In the genomic region with DNA sequence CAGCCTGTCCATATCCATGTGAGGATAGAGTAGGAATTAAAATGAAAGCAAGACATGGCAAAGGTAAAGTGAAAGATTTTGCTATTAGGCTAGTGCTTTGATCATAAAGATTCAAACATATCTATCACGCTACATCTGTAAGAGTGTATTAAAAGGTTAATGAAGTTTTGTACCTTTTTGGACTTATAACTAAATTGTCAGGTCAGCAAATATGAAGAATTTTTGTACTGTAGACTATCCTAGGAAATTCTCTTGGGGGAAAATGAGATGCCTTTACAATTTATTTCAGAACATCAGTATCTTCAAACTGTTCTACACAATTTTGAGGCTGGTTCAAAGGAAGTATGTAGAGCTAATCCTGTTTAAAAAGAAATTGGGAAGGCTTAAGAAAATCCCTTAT, we compare ENCODE assay signal across 35 cellular contexts.
"Had no signal": no experiment of that assay in that cellular context is flagged by ENCODE, and none has a peak within 500 bp of the region (broad histone marks: within the 10 kb centered on the region; RNA-seq: fewer than 3 reads in every experiment).

No MANE protein-coding gene starts in this region.

- H3K4me3 Mint-ChIP-seq: activated B cell treated with CpG ODN at 0.5 μM for 24 hours; activated CD4-positive, alpha-beta memory T cell treated with anti-CD3 and anti-CD28 coated beads for 36 hours; activated CD4-positive, alpha-beta T cell treated with anti-CD3 and anti-CD28 coated beads, Interleukin-2, amount 10 ng/mL, durations not matched to agents 24 days and 14 days; activated CD8-positive, alpha-beta T cell treated with anti-CD3 and anti-CD28 coated beads for 36 hours; activated naive CD4-positive, alpha-beta T cell treated with anti-CD3 and anti-CD28 coated beads for 36 hours; activated naive CD8-positive, alpha-beta T cell treated with anti-CD3 and anti-CD28 coated beads for 36 hours; activated T-cell treated with anti-CD3 and anti-CD28 coated beads, Interleukin-2, amount 50 U/mL, for 4 hours; activated T-cell treated with anti-CD3 and anti-CD28 coated beads, Interleukin-2, amount 50 U/mL, for 72 hours; activated T-helper 1 cell treated with anti-CD3 and anti-CD28 coated beads, Interleukin-12 subunit alpha, Interleukin-12 subunit beta, Interleukin-2, Interleukin-4 antibody, amounts not matched to agents 30 ng/mL and 10 ng/mL and 1 ng/mL, durations not matched to agents 14 hours and 24 hours and 36 hours; activated T-helper 17 cell treated with anti-CD3 and anti-CD28 coated beads, Interleukin-2, amount 50 U/mL, for 72 hours; T-helper 2 cell treated with Interferon-gamma antibody and Interleukin-4, amounts not matched to agents 5 μg/mL and 100 μg/mL, for 36 hours had no signal

- H3K9me3 ChIP-seq: adrenal gland, body of pancreas, breast epithelium had no signal

- H3K27me3 Mint-ChIP-seq: activated B cell treated with CpG ODN at 0.5 μM for 24 hours; activated CD4-positive, alpha-beta memory T cell treated with anti-CD3 and anti-CD28 coated beads for 36 hours; activated CD4-positive, alpha-beta T cell treated with anti-CD3 and anti-CD28 coated beads, Interleukin-2, amount 10 ng/mL, durations not matched to agents 24 days and 14 days; activated CD8-positive, alpha-beta T cell treated with anti-CD3 and anti-CD28 coated beads for 36 hours; activated naive CD8-positive, alpha-beta T cell treated with anti-CD3 and anti-CD28 coated beads for 36 hours; activated T-helper 17 cell treated with anti-CD3 and anti-CD28 coated beads, Interleukin-2, amount 50 U/mL, for 72 hours had no signal

- H3K27me3 ChIP-seq: adrenal gland, body of pancreas, brain microvascular endothelial cell, breast epithelium had no signal

- DNase-seq: activated B cell treated with CpG ODN at 0.5 μM for 24 hours; activated CD4-positive, alpha-beta memory T cell treated with anti-CD3 and anti-CD28 coated beads for 36 hours; activated CD4-positive, alpha-beta T cell treated with anti-CD3 and anti-CD28 coated beads for 4 hours; activated CD4-positive, alpha-beta T cell treated with anti-CD3 and anti-CD28 coated beads, Interleukin-2, amount 10 ng/mL, durations not matched to agents 24 days and 14 days; activated CD4-positive, alpha-beta T cell treated with anti-CD3 and anti-CD28 coated beads, Interleukin-2, amount 50 U/mL, for 1 hour; activated CD4-positive, alpha-beta T cell treated with anti-CD3 and anti-CD28 coated beads, Interleukin-2, amount 50 U/mL, for 4 hours; activated CD4-positive, CD25-positive, alpha-beta regulatory T cell treated with anti-CD3 and anti-CD28 coated beads, Interleukin-2, amount 50 U/mL, for 72 hours; activated CD8-positive, alpha-beta memory T cell treated with anti-CD3 and anti-CD28 coated beads, Interleukin-2, amount 50 U/mL, for 4 hours; activated CD8-positive, alpha-beta T cell treated with anti-CD3 and anti-CD28 coated beads for 36 hours; activated effector memory CD4-positive, alpha-beta T cell treated with anti-CD3 and anti-CD28 coated beads, Interleukin-2, amount 50 U/mL, for 16 hours; activated gamma-delta T cell treated with Interleukin-2 at 50 U/mL for 16 hours; activated naive CD4-positive, alpha-beta T cell; activated naive CD4-positive, alpha-beta T cell treated with anti-CD3 and anti-CD28 coated beads for 36 hours; activated naive CD4-positive, alpha-beta T cell treated with anti-CD3 and anti-CD28 coated beads, Interleukin-2, amount 50 U/mL, for 16 hours; activated naive CD8-positive, alpha-beta T cell treated with anti-CD3 and anti-CD28 coated beads for 36 hours; activated T-cell treated with anti-CD3 and anti-CD28 coated beads for 4 hours; activated T-cell treated with anti-CD3 and anti-CD28 coated beads, Interleukin-2, amount 50 U/mL, for 1 hour; activated T-cell treated with anti-CD3 and anti-CD28 coated beads, Interleukin-2, amount 50 U/mL, for 4 hours; activated T-cell treated with anti-CD3 and anti-CD28 coated beads, Interleukin-2, amount 50 U/mL, for 72 hours; adrenal gland; amniotic stem cell; aorta; body of pancreas; brain microvascular endothelial cell; central memory CD4-positive, alpha-beta T cell; T-helper 2 cell; T-helper 9 cell had no signal

- FAIRE-seq: astrocyte, TTC549 had no signal

- H3K36me3 ChIP-seq: adrenal gland, brain microvascular endothelial cell, breast epithelium had no signal

- H3K27ac ChIP-seq: adrenal gland, body of pancreas, brain microvascular endothelial cell, breast epithelium, VCaP had no signal

- H3K27ac Mint-ChIP-seq: activated B cell treated with CpG ODN at 0.5 μM for 24 hours; activated CD4-positive, alpha-beta memory T cell treated with anti-CD3 and anti-CD28 coated beads for 36 hours; activated CD4-positive, alpha-beta T cell treated with anti-CD3 and anti-CD28 coated beads, Interleukin-2, amount 10 ng/mL, durations not matched to agents 24 days and 14 days; activated CD8-positive, alpha-beta T cell treated with anti-CD3 and anti-CD28 coated beads for 36 hours; activated naive CD4-positive, alpha-beta T cell treated with anti-CD3 and anti-CD28 coated beads for 36 hours; activated naive CD4-positive, alpha-beta T cell treated with anti-CD3 and anti-CD28 coated beads, Interleukin-2, amount 50 U/mL, for 72 hours; activated naive CD8-positive, alpha-beta T cell treated with anti-CD3 and anti-CD28 coated beads for 36 hours; activated T-cell treated with anti-CD3 and anti-CD28 coated beads, Interleukin-2, amount 50 U/mL, for 72 hours; activated T-helper 1 cell treated with anti-CD3 and anti-CD28 coated beads, Interleukin-12 subunit alpha, Interleukin-12 subunit beta, Interleukin-2, Interleukin-4 antibody, amounts not matched to agents 30 ng/mL and 10 ng/mL and 1 ng/mL, durations not matched to agents 14 hours and 24 hours and 36 hours; activated T-helper 17 cell treated with anti-CD3 and anti-CD28 coated beads, Interleukin-2, amount 50 U/mL, for 72 hours; T-helper 2 cell treated with Interferon-gamma antibody and Interleukin-4, amounts not matched to agents 5 μg/mL and 100 μg/mL, for 36 hours had no signal

- H3K4me1 Mint-ChIP-seq: activated B cell treated with CpG ODN at 0.5 μM for 24 hours; activated CD4-positive, alpha-beta T cell treated with anti-CD3 and anti-CD28 coated beads, Interleukin-2, amount 10 ng/mL, durations not matched to agents 24 days and 14 days; activated naive CD8-positive, alpha-beta T cell treated with anti-CD3 and anti-CD28 coated beads for 36 hours; activated T-helper 17 cell treated with anti-CD3 and anti-CD28 coated beads, Interleukin-2, amount 50 U/mL, for 72 hours had no signal

- H3K4me3 ChIP-seq: adrenal gland, body of pancreas, breast epithelium had no signal

- H3K4me1 ChIP-seq: adrenal gland, body of pancreas, breast epithelium had no signal

- H3K36me3 Mint-ChIP-seq: activated CD4-positive, alpha-beta memory T cell treated with anti-CD3 and anti-CD28 coated beads for 36 hours; activated naive CD4-positive, alpha-beta T cell treated with anti-CD3 and anti-CD28 coated beads, Interleukin-2, amount 50 U/mL, for 72 hours; activated naive CD8-positive, alpha-beta T cell treated with anti-CD3 and anti-CD28 coated beads for 36 hours had no signal

- H3K9me3 Mint-ChIP-seq: activated B cell treated with CpG ODN at 0.5 μM for 24 hours; activated CD4-positive, alpha-beta memory T cell treated with anti-CD3 and anti-CD28 coated beads for 36 hours; activated CD4-positive, alpha-beta T cell treated with anti-CD3 and anti-CD28 coated beads, Interleukin-2, amount 10 ng/mL, durations not matched to agents 24 days and 14 days; activated CD8-positive, alpha-beta T cell treated with anti-CD3 and anti-CD28 coated beads for 36 hours; activated naive CD4-positive, alpha-beta T cell treated with anti-CD3 and anti-CD28 coated beads for 36 hours; activated naive CD8-positive, alpha-beta T cell treated with anti-CD3 and anti-CD28 coated beads for 36 hours; activated T-helper 1 cell treated with anti-CD3 and anti-CD28 coated beads, Interleukin-12 subunit alpha, Interleukin-12 subunit beta, Interleukin-2, Interleukin-4 antibody, amounts not matched to agents 30 ng/mL and 10 ng/mL and 1 ng/mL, durations not matched to agents 14 hours and 24 hours and 36 hours; T-helper 2 cell treated with Interferon-gamma antibody and Interleukin-4, amounts not matched to agents 5 μg/mL and 100 μg/mL, for 36 hours had no signal

- ATAC-seq: activated CD8-positive, alpha-beta T cell treated with anti-CD3 and anti-CD28 coated beads for 36 hours; activated naive CD4-positive, alpha-beta T cell treated with anti-CD3 and anti-CD28 coated beads, Interleukin-2, amount 50 U/mL, for 72 hours; activated T-cell treated with anti-CD3 and anti-CD28 coated beads, Interleukin-2, amount 50 U/mL, for 4 hours; activated T-cell treated with anti-CD3 and anti-CD28 coated beads, Interleukin-2, amount 50 U/mL, for 72 hours; activated T-helper 17 cell treated with anti-CD3 and anti-CD28 coated beads, Interleukin-2, amount 50 U/mL, for 72 hours; body of pancreas had no signal
